In the genomic region with DNA sequence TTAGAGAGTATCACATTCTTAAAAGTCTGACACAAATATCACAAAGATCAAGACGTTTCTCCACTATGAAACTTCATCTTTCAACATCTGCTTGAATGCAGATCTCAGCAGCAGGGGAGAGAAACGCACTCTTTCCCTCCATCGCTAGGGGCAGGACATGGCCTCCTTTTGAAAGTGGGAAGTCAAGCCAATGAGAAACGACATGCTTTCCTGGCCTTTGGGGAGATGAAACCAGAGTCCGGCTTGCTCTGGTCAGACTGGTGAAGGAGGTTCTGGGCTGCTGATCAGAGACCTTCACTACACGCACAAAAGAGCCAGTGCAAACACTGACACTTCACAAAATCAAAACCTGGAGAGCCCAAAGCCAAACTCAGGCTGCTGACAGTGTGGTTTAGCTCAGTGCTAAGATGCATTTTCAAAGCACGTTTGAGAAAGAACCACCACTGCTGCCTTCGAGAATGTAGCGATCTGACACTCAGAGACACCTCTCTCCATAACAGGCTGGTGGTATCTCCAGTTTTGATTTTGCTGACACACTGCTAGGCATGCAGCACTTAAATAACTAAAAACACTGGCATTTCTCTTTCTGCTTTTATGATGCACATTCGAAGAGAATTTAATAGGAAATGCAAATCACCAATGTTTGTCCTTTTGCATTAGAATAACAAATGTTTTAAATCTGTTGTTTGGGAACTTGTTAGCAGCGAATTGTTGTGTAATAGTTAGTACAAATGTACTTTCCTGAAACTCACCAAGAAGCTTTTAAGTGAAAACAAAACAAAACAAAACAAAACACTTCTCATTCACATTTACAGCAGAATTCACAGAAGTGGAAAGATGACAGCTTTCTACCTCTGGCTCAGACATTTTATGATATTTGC, we compare ENCODE assay signal across 2 cellular contexts.
TF ChIP-seq lines count a peak whose summit lies in the region.

No MANE protein-coding gene starts in this region.

TF ChIP-seq in liver, 16 proteins besides CTCF, POLR2A, EP300 and RAD21 (continued from another document):
- TF ChIP-seq EGR1 (IDR thresholded peaks at IDR 0.05; ENCODE audit: low read depth in 2 of 2) (no peak), TAF1 (conservative IDR thresholded peaks at IDR 0.05) (no peak), RXRA (IDR thresholded peaks at IDR 0.05) (peak in 1 of 2 donors; percentile 33), SP1 (IDR thresholded peaks at IDR 0.05) (peak; percentile 22), JUND (IDR thresholded peaks at IDR 0.05) (no peak), GABPA (IDR thresholded peaks at IDR 0.05 in 1 of 2, conservative IDR thresholded peaks at IDR 0.05 in 1 of 2) (no peak)
- TF ChIP-seq, protein P1, sequence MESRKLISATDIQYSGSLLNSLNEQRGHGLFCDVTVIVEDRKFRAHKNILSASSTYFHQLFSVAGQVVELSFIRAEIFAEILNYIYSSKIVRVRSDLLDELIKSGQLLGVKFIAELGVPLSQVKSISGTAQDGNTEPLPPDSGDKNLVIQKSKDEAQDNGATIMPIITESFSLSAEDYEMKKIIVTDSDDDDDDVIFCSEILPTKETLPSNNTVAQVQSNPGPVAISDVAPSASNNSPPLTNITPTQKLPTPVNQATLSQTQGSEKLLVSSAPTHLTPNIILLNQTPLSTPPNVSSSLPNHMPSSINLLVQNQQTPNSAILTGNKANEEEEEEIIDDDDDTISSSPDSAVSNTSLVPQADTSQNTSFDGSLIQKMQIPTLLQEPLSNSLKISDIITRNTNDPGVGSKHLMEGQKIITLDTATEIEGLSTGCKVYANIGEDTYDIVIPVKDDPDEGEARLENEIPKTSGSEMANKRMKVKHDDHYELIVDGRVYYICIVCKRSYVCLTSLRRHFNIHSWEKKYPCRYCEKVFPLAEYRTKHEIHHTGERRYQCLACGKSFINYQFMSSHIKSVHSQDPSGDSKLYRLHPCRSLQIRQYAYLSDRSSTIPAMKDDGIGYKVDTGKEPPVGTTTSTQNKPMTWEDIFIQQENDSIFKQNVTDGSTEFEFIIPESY (IDR thresholded peaks at IDR 0.05): no peak
- TF ChIP-seq, protein P2, sequence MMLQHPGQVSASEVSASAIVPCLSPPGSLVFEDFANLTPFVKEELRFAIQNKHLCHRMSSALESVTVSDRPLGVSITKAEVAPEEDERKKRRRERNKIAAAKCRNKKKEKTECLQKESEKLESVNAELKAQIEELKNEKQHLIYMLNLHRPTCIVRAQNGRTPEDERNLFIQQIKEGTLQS (IDR thresholded peaks at IDR 0.05): no peak
- TF ChIP-seq, protein P3, sequence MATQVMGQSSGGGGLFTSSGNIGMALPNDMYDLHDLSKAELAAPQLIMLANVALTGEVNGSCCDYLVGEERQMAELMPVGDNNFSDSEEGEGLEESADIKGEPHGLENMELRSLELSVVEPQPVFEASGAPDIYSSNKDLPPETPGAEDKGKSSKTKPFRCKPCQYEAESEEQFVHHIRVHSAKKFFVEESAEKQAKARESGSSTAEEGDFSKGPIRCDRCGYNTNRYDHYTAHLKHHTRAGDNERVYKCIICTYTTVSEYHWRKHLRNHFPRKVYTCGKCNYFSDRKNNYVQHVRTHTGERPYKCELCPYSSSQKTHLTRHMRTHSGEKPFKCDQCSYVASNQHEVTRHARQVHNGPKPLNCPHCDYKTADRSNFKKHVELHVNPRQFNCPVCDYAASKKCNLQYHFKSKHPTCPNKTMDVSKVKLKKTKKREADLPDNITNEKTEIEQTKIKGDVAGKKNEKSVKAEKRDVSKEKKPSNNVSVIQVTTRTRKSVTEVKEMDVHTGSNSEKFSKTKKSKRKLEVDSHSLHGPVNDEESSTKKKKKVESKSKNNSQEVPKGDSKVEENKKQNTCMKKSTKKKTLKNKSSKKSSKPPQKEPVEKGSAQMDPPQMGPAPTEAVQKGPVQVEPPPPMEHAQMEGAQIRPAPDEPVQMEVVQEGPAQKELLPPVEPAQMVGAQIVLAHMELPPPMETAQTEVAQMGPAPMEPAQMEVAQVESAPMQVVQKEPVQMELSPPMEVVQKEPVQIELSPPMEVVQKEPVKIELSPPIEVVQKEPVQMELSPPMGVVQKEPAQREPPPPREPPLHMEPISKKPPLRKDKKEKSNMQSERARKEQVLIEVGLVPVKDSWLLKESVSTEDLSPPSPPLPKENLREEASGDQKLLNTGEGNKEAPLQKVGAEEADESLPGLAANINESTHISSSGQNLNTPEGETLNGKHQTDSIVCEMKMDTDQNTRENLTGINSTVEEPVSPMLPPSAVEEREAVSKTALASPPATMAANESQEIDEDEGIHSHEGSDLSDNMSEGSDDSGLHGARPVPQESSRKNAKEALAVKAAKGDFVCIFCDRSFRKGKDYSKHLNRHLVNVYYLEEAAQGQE (IDR thresholded peaks at IDR 0.05): peak; percentile 24

TF ChIP-seq in HepG2, 621 proteins besides CTCF, POLR2A, EP300 and RAD21 (continued from another document):
- TF ChIP-seq, protein P4, sequence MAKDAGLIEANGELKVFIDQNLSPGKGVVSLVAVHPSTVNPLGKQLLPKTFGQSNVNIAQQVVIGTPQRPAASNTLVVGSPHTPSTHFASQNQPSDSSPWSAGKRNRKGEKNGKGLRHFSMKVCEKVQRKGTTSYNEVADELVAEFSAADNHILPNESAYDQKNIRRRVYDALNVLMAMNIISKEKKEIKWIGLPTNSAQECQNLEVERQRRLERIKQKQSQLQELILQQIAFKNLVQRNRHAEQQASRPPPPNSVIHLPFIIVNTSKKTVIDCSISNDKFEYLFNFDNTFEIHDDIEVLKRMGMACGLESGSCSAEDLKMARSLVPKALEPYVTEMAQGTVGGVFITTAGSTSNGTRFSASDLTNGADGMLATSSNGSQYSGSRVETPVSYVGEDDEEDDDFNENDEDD (CRISPR knock-in tag; IDR thresholded peaks at IDR 0.05; ENCODE audit: borderline replicate concordance): no peak
- no peak for TF ChIP-seq JARID2 (CRISPR knock-in tag; IDR thresholded peaks at IDR 0.05; ENCODE audit: insufficient replicate concordance)
- no peak for TF ChIP-seq ZNF432 (CRISPR knock-in tag; IDR thresholded peaks at IDR 0.05; ENCODE audit: borderline replicate concordance)
- no peak for TF ChIP-seq STAT5B (CRISPR knock-in tag; IDR thresholded peaks at IDR 0.05)
- TF ChIP-seq SRF (IDR thresholded peaks at IDR 0.05; ENCODE audit: low read depth, low read length): no peak
- TF ChIP-seq HIVEP1 (CRISPR knock-in tag; IDR thresholded peaks at IDR 0.05): no peak
- no peak for TF ChIP-seq CHD2 (IDR thresholded peaks at IDR 0.05; ENCODE audit: low read depth, low read length)
- TF ChIP-seq ZNF557 (CRISPR knock-in tag; IDR thresholded peaks at IDR 0.05): no peak
- no peak for TF ChIP-seq NAIF1 (CRISPR knock-in tag; IDR thresholded peaks at IDR 0.05; ENCODE audit: borderline replicate concordance)
- TF ChIP-seq, protein P5, sequence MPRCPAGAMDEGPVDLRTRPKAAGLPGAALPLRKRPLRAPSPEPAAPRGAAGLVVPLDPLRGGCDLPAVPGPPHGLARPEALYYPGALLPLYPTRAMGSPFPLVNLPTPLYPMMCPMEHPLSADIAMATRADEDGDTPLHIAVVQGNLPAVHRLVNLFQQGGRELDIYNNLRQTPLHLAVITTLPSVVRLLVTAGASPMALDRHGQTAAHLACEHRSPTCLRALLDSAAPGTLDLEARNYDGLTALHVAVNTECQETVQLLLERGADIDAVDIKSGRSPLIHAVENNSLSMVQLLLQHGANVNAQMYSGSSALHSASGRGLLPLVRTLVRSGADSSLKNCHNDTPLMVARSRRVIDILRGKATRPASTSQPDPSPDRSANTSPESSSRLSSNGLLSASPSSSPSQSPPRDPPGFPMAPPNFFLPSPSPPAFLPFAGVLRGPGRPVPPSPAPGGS (CRISPR knock-in tag; IDR thresholded peaks at IDR 0.05): no peak
- TF ChIP-seq FOSL2 (CRISPR knock-in tag; IDR thresholded peaks at IDR 0.05): no peak
- no peak for TF ChIP-seq ETV5 (CRISPR knock-in tag; IDR thresholded peaks at IDR 0.05; ENCODE audit: borderline replicate concordance)
- no peak for TF ChIP-seq ZNF329 (CRISPR knock-in tag; IDR thresholded peaks at IDR 0.05; ENCODE audit: low read depth)
- no peak for TF ChIP-seq FLYWCH1 (CRISPR knock-in tag; IDR thresholded peaks at IDR 0.05)
- no peak for TF ChIP-seq ZNF343 (CRISPR knock-in tag; IDR thresholded peaks at IDR 0.05)
- no peak for TF ChIP-seq ZNF674 (CRISPR knock-in tag; IDR thresholded peaks at IDR 0.05; ENCODE audit: low read depth)
TF ChIP-seq in HepG2: peak in this region for 0.
